ENCODE assay signal across 1 cellular context in the genomic region with DNA sequence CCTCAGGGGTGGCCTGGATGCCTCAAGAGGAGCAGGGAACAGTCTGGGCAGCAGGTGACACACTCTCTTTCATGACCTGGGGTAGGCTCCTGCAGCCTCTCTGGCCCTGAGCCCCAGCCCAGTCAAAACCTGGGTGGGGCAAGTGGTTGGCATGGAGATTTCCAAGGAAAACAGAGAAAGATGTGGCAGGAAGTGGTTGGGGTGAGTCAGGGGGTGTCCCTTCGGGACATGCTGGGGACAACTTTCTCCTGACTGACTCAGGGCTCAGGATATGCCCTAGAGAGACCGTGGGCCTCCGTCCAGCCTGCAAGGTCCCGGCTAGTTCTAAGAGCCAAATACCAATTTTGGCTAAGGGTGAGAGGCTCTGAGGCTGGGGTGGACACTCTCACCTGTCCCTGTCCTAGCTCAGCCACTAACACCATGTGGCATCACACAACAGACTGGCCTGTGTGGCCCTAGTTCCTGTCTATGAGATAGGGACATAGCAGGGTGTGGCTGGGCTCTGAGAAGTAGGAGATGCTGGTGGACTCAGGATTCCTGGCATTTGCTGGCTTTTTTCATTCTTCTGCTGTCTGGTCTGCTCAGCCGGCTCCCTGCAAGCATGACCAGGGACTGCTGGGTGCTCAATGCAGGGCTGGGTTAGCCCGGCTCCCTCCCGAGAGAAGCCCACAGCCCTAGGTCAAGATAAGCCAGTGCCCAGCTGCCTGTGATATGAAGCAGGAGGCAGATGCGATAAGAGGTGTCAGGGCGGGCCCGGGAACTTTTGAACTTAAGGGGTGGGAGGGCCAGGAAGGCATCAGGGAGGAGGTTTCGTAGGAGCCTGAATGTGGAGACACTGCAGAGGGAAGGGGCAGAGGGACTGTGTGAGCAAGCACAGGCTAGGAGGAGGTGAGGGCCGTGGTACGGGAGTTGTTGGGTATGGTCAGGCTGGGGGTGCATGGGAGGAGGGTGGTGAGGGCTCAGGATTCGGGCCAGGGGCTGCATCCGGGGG.
TF ChIP-seq lines count a peak whose summit lies in the region.

No MANE protein-coding gene starts in this region.

TF ChIP-seq in K562, 482 proteins besides CTCF, POLR2A, EP300 and RAD21 (continued from another document and continues in another):
- TF ChIP-seq, protein P1, sequence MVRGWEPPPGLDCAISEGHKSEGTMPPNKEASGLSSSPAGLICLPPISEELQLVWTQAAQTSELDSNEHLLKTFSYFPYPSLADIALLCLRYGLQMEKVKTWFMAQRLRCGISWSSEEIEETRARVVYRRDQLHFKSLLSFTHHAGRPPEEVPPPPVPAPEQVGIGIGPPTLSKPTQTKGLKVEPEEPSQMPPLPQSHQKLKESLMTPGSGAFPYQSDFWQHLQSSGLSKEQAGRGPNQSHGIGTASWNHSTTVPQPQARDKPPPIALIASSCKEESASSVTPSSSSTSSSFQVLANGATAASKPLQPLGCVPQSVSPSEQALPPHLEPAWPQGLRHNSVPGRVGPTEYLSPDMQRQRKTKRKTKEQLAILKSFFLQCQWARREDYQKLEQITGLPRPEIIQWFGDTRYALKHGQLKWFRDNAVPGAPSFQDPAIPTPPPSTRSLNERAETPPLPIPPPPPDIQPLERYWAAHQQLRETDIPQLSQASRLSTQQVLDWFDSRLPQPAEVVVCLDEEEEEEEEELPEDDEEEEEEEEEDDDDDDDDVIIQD (CRISPR knock-in tag; IDR thresholded peaks at IDR 0.05) = no peak
- TF ChIP-seq, protein P2, sequence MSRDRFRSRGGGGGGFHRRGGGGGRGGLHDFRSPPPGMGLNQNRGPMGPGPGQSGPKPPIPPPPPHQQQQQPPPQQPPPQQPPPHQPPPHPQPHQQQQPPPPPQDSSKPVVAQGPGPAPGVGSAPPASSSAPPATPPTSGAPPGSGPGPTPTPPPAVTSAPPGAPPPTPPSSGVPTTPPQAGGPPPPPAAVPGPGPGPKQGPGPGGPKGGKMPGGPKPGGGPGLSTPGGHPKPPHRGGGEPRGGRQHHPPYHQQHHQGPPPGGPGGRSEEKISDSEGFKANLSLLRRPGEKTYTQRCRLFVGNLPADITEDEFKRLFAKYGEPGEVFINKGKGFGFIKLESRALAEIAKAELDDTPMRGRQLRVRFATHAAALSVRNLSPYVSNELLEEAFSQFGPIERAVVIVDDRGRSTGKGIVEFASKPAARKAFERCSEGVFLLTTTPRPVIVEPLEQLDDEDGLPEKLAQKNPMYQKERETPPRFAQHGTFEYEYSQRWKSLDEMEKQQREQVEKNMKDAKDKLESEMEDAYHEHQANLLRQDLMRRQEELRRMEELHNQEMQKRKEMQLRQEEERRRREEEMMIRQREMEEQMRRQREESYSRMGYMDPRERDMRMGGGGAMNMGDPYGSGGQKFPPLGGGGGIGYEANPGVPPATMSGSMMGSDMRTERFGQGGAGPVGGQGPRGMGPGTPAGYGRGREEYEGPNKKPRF (IDR thresholded peaks at IDR 0.05; ENCODE audit: low read depth, low read length) = no peak
- no peak for TF ChIP-seq CAMTA2 (CRISPR knock-in tag; conservative IDR thresholded peaks at IDR 0.05)
- TF ChIP-seq ETV5 (CRISPR knock-in tag; IDR thresholded peaks at IDR 0.05; ENCODE audit: low read depth) = peak; percentile 65
- TF ChIP-seq, protein P3, sequence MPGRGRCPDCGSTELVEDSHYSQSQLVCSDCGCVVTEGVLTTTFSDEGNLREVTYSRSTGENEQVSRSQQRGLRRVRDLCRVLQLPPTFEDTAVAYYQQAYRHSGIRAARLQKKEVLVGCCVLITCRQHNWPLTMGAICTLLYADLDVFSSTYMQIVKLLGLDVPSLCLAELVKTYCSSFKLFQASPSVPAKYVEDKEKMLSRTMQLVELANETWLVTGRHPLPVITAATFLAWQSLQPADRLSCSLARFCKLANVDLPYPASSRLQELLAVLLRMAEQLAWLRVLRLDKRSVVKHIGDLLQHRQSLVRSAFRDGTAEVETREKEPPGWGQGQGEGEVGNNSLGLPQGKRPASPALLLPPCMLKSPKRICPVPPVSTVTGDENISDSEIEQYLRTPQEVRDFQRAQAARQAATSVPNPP (IDR thresholded peaks at IDR 0.05; ENCODE audit: borderline replicate concordance, insufficient read depth, insufficient read length) = no peak
- TF ChIP-seq, protein P4, sequence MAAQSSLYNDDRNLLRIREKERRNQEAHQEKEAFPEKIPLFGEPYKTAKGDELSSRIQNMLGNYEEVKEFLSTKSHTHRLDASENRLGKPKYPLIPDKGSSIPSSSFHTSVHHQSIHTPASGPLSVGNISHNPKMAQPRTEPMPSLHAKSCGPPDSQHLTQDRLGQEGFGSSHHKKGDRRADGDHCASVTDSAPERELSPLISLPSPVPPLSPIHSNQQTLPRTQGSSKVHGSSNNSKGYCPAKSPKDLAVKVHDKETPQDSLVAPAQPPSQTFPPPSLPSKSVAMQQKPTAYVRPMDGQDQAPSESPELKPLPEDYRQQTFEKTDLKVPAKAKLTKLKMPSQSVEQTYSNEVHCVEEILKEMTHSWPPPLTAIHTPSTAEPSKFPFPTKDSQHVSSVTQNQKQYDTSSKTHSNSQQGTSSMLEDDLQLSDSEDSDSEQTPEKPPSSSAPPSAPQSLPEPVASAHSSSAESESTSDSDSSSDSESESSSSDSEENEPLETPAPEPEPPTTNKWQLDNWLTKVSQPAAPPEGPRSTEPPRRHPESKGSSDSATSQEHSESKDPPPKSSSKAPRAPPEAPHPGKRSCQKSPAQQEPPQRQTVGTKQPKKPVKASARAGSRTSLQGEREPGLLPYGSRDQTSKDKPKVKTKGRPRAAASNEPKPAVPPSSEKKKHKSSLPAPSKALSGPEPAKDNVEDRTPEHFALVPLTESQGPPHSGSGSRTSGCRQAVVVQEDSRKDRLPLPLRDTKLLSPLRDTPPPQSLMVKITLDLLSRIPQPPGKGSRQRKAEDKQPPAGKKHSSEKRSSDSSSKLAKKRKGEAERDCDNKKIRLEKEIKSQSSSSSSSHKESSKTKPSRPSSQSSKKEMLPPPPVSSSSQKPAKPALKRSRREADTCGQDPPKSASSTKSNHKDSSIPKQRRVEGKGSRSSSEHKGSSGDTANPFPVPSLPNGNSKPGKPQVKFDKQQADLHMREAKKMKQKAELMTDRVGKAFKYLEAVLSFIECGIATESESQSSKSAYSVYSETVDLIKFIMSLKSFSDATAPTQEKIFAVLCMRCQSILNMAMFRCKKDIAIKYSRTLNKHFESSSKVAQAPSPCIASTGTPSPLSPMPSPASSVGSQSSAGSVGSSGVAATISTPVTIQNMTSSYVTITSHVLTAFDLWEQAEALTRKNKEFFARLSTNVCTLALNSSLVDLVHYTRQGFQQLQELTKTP (IDR thresholded peaks at IDR 0.05; ENCODE audit: low read depth in 1 of 2, partially characterized antibody in 2 of 2) = peak in 1 of 2 experiments; percentile 70
- no peak for TF ChIP-seq HNRNPL (IDR thresholded peaks at IDR 0.05; ENCODE audit: low read depth, low read length)
- TF ChIP-seq PRPF4 (IDR thresholded peaks at IDR 0.05; ENCODE audit: insufficient read depth, low read depth, low read length, poor library complexity, severe bottlenecking) = no peak
- TF ChIP-seq, protein P5, sequence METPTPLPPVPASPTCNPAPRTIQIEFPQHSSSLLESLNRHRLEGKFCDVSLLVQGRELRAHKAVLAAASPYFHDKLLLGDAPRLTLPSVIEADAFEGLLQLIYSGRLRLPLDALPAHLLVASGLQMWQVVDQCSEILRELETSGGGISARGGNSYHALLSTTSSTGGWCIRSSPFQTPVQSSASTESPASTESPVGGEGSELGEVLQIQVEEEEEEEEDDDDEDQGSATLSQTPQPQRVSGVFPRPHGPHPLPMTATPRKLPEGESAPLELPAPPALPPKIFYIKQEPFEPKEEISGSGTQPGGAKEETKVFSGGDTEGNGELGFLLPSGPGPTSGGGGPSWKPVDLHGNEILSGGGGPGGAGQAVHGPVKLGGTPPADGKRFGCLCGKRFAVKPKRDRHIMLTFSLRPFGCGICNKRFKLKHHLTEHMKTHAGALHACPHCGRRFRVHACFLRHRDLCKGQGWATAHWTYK (CRISPR knock-in tag; IDR thresholded peaks at IDR 0.05) = peak; percentile 84; the same call in 1 of the 2 replicates
- peak; percentile 67; the same call in 1 of the 2 replicates for TF ChIP-seq CREB1 (IDR thresholded peaks at IDR 0.05)
- TF ChIP-seq CREB1 (CRISPR knock-in tag; IDR thresholded peaks at IDR 0.05) = no peak
- TF ChIP-seq ZNF408 (CRISPR knock-in tag; IDR thresholded peaks at IDR 0.05; ENCODE audit: low read depth) = no peak
- no peak for TF ChIP-seq CSDE1 (IDR thresholded peaks at IDR 0.05)
- TF ChIP-seq, protein P6, sequence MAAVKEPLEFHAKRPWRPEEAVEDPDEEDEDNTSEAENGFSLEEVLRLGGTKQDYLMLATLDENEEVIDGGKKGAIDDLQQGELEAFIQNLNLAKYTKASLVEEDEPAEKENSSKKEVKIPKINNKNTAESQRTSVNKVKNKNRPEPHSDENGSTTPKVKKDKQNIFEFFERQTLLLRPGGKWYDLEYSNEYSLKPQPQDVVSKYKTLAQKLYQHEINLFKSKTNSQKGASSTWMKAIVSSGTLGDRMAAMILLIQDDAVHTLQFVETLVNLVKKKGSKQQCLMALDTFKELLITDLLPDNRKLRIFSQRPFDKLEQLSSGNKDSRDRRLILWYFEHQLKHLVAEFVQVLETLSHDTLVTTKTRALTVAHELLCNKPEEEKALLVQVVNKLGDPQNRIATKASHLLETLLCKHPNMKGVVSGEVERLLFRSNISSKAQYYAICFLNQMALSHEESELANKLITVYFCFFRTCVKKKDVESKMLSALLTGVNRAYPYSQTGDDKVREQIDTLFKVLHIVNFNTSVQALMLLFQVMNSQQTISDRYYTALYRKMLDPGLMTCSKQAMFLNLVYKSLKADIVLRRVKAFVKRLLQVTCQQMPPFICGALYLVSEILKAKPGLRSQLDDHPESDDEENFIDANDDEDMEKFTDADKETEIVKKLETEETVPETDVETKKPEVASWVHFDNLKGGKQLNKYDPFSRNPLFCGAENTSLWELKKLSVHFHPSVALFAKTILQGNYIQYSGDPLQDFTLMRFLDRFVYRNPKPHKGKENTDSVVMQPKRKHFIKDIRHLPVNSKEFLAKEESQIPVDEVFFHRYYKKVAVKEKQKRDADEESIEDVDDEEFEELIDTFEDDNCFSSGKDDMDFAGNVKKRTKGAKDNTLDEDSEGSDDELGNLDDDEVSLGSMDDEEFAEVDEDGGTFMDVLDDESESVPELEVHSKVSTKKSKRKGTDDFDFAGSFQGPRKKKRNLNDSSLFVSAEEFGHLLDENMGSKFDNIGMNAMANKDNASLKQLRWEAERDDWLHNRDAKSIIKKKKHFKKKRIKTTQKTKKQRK (IDR thresholded peaks at IDR 0.05; ENCODE audit: borderline replicate concordance, low read depth, low read length) = no peak
- no peak for TF ChIP-seq ZNF785 (CRISPR knock-in tag; IDR thresholded peaks at IDR 0.05)
- peak; percentile 97 for TF ChIP-seq ZNF766 (CRISPR knock-in tag; conservative IDR thresholded peaks at IDR 0.05)
- peak; percentile 49 for TF ChIP-seq RBBP5 (IDR thresholded peaks at IDR 0.05; ENCODE audit: borderline replicate concordance, insufficient read depth, low read length, poor library complexity, severe bottlenecking)
- TF ChIP-seq, protein P7, sequence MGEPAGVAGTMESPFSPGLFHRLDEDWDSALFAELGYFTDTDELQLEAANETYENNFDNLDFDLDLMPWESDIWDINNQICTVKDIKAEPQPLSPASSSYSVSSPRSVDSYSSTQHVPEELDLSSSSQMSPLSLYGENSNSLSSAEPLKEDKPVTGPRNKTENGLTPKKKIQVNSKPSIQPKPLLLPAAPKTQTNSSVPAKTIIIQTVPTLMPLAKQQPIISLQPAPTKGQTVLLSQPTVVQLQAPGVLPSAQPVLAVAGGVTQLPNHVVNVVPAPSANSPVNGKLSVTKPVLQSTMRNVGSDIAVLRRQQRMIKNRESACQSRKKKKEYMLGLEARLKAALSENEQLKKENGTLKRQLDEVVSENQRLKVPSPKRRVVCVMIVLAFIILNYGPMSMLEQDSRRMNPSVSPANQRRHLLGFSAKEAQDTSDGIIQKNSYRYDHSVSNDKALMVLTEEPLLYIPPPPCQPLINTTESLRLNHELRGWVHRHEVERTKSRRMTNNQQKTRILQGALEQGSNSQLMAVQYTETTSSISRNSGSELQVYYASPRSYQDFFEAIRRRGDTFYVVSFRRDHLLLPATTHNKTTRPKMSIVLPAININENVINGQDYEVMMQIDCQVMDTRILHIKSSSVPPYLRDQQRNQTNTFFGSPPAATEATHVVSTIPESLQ (CRISPR knock-in tag; IDR thresholded peaks at IDR 0.05) = no peak
- peak; percentile 99 for TF ChIP-seq ARID1B (IDR thresholded peaks at IDR 0.05)
- TF ChIP-seq PCBP1 (IDR thresholded peaks at IDR 0.05; ENCODE audit: low read depth, low read length, poor library complexity, severe bottlenecking) = no peak
- TF ChIP-seq DNMT1 (IDR thresholded peaks at IDR 0.05) = no peak
- TF ChIP-seq KAT7 (CRISPR knock-in tag; IDR thresholded peaks at IDR 0.05; ENCODE audit: borderline replicate concordance) = no peak
- TF ChIP-seq MXI1 (IDR thresholded peaks at IDR 0.05; ENCODE audit: low read depth, low read length) = peak; percentile 65; the same call in 1 of the 2 replicates
- peak; percentile 88 for TF ChIP-seq DMBX1 (CRISPR knock-in tag; IDR thresholded peaks at IDR 0.05; ENCODE audit: borderline replicate concordance)
- TF ChIP-seq MTA1 (IDR thresholded peaks at IDR 0.05; ENCODE audit: borderline replicate concordance) = peak; percentile 92
- no peak for TF ChIP-seq MED1 (CRISPR knock-in tag; IDR thresholded peaks at IDR 0.05; ENCODE audit: borderline replicate concordance)
- TF ChIP-seq NR1H2 (CRISPR knock-in tag; IDR thresholded peaks at IDR 0.05) = no peak
- no peak for TF ChIP-seq HNRNPLL (IDR thresholded peaks at IDR 0.05; ENCODE audit: low read depth, low read length, poor library complexity, severe bottlenecking)
- TF ChIP-seq KLF13 (tag; IDR thresholded peaks at IDR 0.05; ENCODE audit: borderline replicate concordance, low read depth) = peak; percentile 72; the same call in 1 of the 2 replicates
- no peak for TF ChIP-seq ZNF324 (CRISPR knock-in tag; IDR thresholded peaks at IDR 0.05)
- TF ChIP-seq ZNF146 (CRISPR knock-in tag; IDR thresholded peaks at IDR 0.05; ENCODE audit: unreplicated experiment) = no peak
- TF ChIP-seq HMGN3 (IDR thresholded peaks at IDR 0.05; ENCODE audit: borderline replicate concordance, extremely low read depth, insufficient read length, low read depth, low read length) = peak; percentile 95
- TF ChIP-seq, protein P8, sequence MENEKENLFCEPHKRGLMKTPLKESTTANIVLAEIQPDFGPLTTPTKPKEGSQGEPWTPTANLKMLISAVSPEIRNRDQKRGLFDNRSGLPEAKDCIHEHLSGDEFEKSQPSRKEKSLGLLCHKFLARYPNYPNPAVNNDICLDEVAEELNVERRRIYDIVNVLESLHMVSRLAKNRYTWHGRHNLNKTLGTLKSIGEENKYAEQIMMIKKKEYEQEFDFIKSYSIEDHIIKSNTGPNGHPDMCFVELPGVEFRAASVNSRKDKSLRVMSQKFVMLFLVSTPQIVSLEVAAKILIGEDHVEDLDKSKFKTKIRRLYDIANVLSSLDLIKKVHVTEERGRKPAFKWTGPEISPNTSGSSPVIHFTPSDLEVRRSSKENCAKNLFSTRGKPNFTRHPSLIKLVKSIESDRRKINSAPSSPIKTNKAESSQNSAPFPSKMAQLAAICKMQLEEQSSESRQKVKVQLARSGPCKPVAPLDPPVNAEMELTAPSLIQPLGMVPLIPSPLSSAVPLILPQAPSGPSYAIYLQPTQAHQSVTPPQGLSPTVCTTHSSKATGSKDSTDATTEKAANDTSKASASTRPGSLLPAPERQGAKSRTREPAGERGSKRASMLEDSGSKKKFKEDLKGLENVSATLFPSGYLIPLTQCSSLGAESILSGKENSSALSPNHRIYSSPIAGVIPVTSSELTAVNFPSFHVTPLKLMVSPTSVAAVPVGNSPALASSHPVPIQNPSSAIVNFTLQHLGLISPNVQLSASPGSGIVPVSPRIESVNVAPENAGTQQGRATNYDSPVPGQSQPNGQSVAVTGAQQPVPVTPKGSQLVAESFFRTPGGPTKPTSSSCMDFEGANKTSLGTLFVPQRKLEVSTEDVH (IDR thresholded peaks at IDR 0.05; ENCODE audit: low read depth, partially characterized antibody) = no peak
